Comparison of ENCODE assay signal across 8 cellular contexts in the genomic region with DNA sequence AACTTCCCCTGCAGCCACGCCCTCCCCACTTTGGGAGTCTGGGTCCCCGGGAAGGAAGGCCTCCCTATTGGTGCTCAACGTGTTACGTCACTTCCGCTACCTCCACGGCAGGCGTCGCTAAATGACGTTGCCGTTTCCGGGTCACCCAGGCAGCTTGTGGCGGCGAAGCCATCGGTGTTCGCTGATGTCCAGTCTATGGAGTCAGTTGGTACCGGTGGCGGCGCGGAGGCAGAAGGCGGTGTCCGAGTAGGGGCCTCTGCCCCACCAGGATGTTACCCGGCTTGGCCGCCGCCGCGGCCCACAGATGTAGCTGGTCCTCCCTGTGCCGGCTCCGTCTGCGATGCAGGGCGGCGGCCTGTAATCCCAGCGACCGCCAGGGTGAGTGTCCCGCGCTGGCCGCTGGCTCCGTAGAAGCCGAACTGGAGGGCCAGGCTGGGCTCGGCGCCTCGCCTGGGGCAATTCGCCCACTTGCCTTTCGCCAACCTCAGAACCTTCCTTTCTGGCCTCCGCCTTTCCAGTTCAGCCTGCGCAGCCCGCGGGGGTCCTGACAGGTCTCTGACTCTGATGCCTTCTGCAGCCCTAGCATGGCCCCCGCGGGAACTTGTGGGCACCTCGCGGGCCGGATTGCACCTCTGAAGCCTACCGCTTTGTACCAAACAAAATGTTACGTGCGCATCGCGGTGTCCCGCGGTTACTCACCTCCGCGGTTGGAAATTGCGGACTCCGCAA. TPM values are rescaled to one million over a fixed set of nuclear protein-coding genes. Genes with fewer than 3 reads are reported as not detected.
DNase-seq lines count a peak whose midpoint lies in the region; ATAC-seq, FAIRE-seq and TF ChIP-seq lines count a peak whose summit lies in the region.

Gene SLC30A9, plus strand, starts transcription at position 148 of the 729 bp plus-strand sequence. Its CDS starts 122 bp downstream, at position 270.

- no peaks in the 10 kb centered on the region for H3K9me3 ChIP-seq in CD4-positive, CD25-positive, alpha-beta regulatory T cell (ENCODE audit: control insufficient read depth in 2 of 2, low read length in 2 of 2)
- no peaks in the 10 kb centered on the region for H3K9me3 ChIP-seq in HepG2 (ENCODE audit: low read length)

- no peaks in the 10 kb centered on the region for H3K27me3 Mint-ChIP-seq in CD4-positive, CD25-positive, alpha-beta regulatory T cell

- ATAC-seq in CD4-positive, CD25-positive, alpha-beta regulatory T cell (ENCODE audit: low read depth in 2 of 2) = peak; percentile 95 to 96
- peak; percentile 99 for ATAC-seq in GM19395 (IDR thresholded peaks at IDR 0.05; ENCODE audit: unreplicated experiment)
- peak; percentile 97 for ATAC-seq in HG03565 (IDR thresholded peaks at IDR 0.05; ENCODE audit: unreplicated experiment)
- peak; percentile 96 for ATAC-seq in HepG2

- TSS peak; percentile 72 for BruUV-seq in HepG2 (replicated peaks; lab: Mats Ljungman, UMichigan)

- peak; percentile 88 to 94 for TF ChIP-seq POLR2A in HepG2 (IDR thresholded peaks at IDR 0.05; ENCODE audit: insufficient read depth in 1 of 2, low read depth in 2 of 2, low read length in 2 of 2)

- no peak for TF ChIP-seq RAD21 in HepG2 (CRISPR knock-in tag; IDR thresholded peaks at IDR 0.05)

- peak; percentile 94 to 97 (median 94) for DNase-seq in CD4-positive, CD25-positive, alpha-beta regulatory T cell
- peak; percentile 76 for DNase-seq in NCI-H748 treated with DMSO at 0.1 percent for 48 hours (lab: John Stamatoyannopoulos, UW)
- peak; percentile 81 to 93 for DNase-seq in activated CD4-positive, alpha-beta T cell treated with anti-CD3 and anti-CD28 coated beads, Interleukin-2, amount 50 U/mL, for 24 hours (ENCODE audit: low read depth in 1 of 2, low spot score in 1 of 2)
- peak; percentile 93 to 96 for DNase-seq in dermis microvascular lymphatic vessel endothelial cell (ENCODE audit: low read depth in 2 of 2)
- DNase-seq in HepG2 (ENCODE audit: low spot score) = peak; percentile 92
- peak; percentile 87 for DNase-seq in stimulated activated CD4-positive, alpha-beta T cell treated with anti-CD3 and anti-CD28 coated beads, Interleukin-4, amount 100 ng/mL, for 1 hour

- H3K4me2 ChIP-seq in HepG2 (ENCODE audit: low read depth, low read length) = peak within 1 kb of the TSS; percentile 90

- peak within 1 kb of the TSS; percentile 82 for H3K27ac ChIP-seq in CD4-positive, CD25-positive, alpha-beta regulatory T cell (ENCODE audit: insufficient read depth, low read length, poor library complexity, severe bottlenecking)
- peak within 1 kb of the TSS; percentile 70 for H3K27ac ChIP-seq in HepG2 (ENCODE audit: extremely low read length, insufficient read depth, low read length)

- POLR2A ChIA-PET in HepG2 (lab: Yijun Ruan, JAX) = interaction anchor here (1.1 to 1.6 kb wide), 3 partner anchors 47 to 667 kb away, joined by 3 to 7 read pairs (median 3); partner anchors contain the start of genes ATP8A1 and TMEM33

- FAIRE-seq in HepG2 (lab: Jason Lieb, UNC) = peak; percentile 89

- H3K9me3 Mint-ChIP-seq in CD4-positive, CD25-positive, alpha-beta regulatory T cell = no peaks in the 10 kb centered on the region

- H3K27me3 ChIP-seq in CD4-positive, CD25-positive, alpha-beta regulatory T cell (ENCODE audit: control insufficient read depth, insufficient read depth, low read length) = no peaks in the 10 kb centered on the region
- H3K27me3 ChIP-seq in HepG2 (ENCODE audit: control insufficient read depth in 1 of 2, insufficient read depth in 2 of 2, low read length in 2 of 2) = no peaks in the 10 kb centered on the region; a peak in 1 of 5 replicates

- peak within 1 kb of the TSS; percentile 87 for H3K9ac ChIP-seq in HepG2 (ENCODE audit: insufficient read depth, low read depth, low read length)

- peak within 1 kb of the TSS; percentile 94 to 100 (median 99) for H3K27ac Mint-ChIP-seq in CD4-positive, CD25-positive, alpha-beta regulatory T cell

- H3K4me3 ChIP-seq in CD4-positive, CD25-positive, alpha-beta regulatory T cell (ENCODE audit: low read depth, low read length) = peak within 1 kb of the TSS; percentile 93
- H3K4me3 ChIP-seq in HepG2 (replicated peaks in 1 of 3; ENCODE audit: insufficient read depth in 1 of 3, low read depth in 2 of 3, low read length in 3 of 3) = peak within 1 kb of the TSS; percentile 85 to 89 (median 89)

- H3K79me2 ChIP-seq in HepG2 (ENCODE audit: insufficient read depth, low read length) = peaks cover 39% of the 10 kb centered on the region

- H3K4me3 Mint-ChIP-seq in CD4-positive, CD25-positive, alpha-beta regulatory T cell = peak within 1 kb of the TSS; percentile 94 to 99 (median 98)

- 0% methylated on average over 7 of the region's 63 CpGs for WGBS in HepG2 (ENCODE audit: low lambda C conversion rate)

- peaks cover 5% of the 10 kb centered on the region; the same call in 1 of the 2 replicates for H4K20me1 ChIP-seq in HepG2 (ENCODE audit: insufficient read depth, low read length)

- CTCF ChIA-PET in HepG2 (lab: Yijun Ruan, JAX; ENCODE audit: low intra/inter-chr PET ratio, low total read pairs) = no interaction called here

- TF ChIP-seq CTCF in HepG2 (CRISPR knock-in tag; IDR thresholded peaks at IDR 0.05) = peak; percentile 50

- H3K4me1 Mint-ChIP-seq in CD4-positive, CD25-positive, alpha-beta regulatory T cell = peaks cover 14 to 39% (median 25%) of the 10 kb centered on the region in 4 donors

- peaks cover 3% of the 10 kb centered on the region for H3K36me3 Mint-ChIP-seq in CD4-positive, CD25-positive, alpha-beta regulatory T cell

- TF ChIP-seq EP300 in HepG2 (IDR thresholded peaks at IDR 0.05; ENCODE audit: low read depth in 2 of 2, low read length in 2 of 2) (no peak), HepG2 (CRISPR knock-in tag; IDR thresholded peaks at IDR 0.05; ENCODE audit: borderline replicate concordance) (no peak)

- intact Hi-C loops in HepG2 (cut with micrococcal nuclease; ENCODE audit: unreplicated experiment) = loop anchor here (1.0 kb wide), 1 partner anchor 56 kb away; no protein-coding TSS in a partner anchor

- no peaks in the 10 kb centered on the region for H3K36me3 ChIP-seq in CD4-positive, CD25-positive, alpha-beta regulatory T cell (ENCODE audit: control insufficient read depth, insufficient read depth, low read length)
- H3K36me3 ChIP-seq in HepG2 (replicated peaks in 1 of 2; ENCODE audit: control insufficient read depth in 1 of 2, insufficient read depth in 2 of 2, low read length in 2 of 2) = no peaks in the 10 kb centered on the region

- in situ Hi-C loops in HepG2 (cut with HindIII; ENCODE audit: extremely low pct_ligation_motif_present, low pct_unique_long_range_greater_than_20kb) = no loop called here

- peak within 1 kb of the TSS; percentile 98 for H2AFZ ChIP-seq in HepG2 (ENCODE audit: low read length)

- H3K4me1 ChIP-seq in CD4-positive, CD25-positive, alpha-beta regulatory T cell (ENCODE audit: control insufficient read depth, insufficient read depth, low read length, poor library complexity, severe bottlenecking) = peaks cover 16% of the 10 kb centered on the region
- H3K4me1 ChIP-seq in HepG2 (ENCODE audit: insufficient read depth, low read length) = peaks cover 23% of the 10 kb centered on the region

RNA-seq across cellular contexts. Expression of gene SLC30A9, which starts in this region (rescaled TPM):
- total RNA-seq in CD4-positive, CD25-positive, alpha-beta regulatory T cell = 24.5 TPM
- 10 to 100 TPM; 39.0 to 58.5 (median 44.9) TPM for polyA plus RNA-seq in CD4-positive, CD25-positive, alpha-beta regulatory T cell
- total RNA-seq in dermis microvascular lymphatic vessel endothelial cell (36.3 and 44.1 TPM in 2 replicates), HepG2 (2016; rRNA removed; fragmentation: Illumina TruSeq; extraction: Trizol) (72.8 and 104 TPM in 2 replicates)
- total RNA-seq in HepG2 (2016; cell fraction: cytosol; rRNA removed; fragmentation: Illumina TruSeq; extraction: Trizol; ENCODE audit: low read depth) = 13.6 and 16.4 TPM in 2 replicates
- 69.2 and 97.7 TPM in 2 replicates for total RNA-seq in HepG2 (2016; cell fraction: insoluble cytoplasmic fraction; rRNA removed; fragmentation: Illumina TruSeq; extraction: Trizol)
- 56.3 and 58.8 TPM in 2 replicates for total RNA-seq in HepG2 (2016; cell fraction: membrane; rRNA removed; fragmentation: Illumina TruSeq; extraction: Trizol)
- 47.4 and 53.5 TPM in 2 replicates for total RNA-seq in HepG2 (2016; cell fraction: nucleus; rRNA removed; fragmentation: Illumina TruSeq; extraction: Trizol)
- 20.4 and 27.5 TPM in 2 replicates for polyA plus RNA-seq in HepG2 (2011; rRNA removed)
- polyA plus RNA-seq in HepG2 (2011; cell fraction: cytosol; rRNA removed) = 14.8 and 17.8 TPM in 2 replicates
- 8.6 and 9.0 TPM in 2 replicates for polyA plus RNA-seq in HepG2 (2011; cell fraction: nucleus; rRNA removed)
- 14.5 and 22.9 TPM in 2 replicates for polyA plus RNA-seq in HepG2 (2012)
- polyA plus RNA-seq in HepG2 (2016; cell fraction: cytosol; fragmentation: Illumina TruSeq; extraction: Trizol; ENCODE audit: low read depth) = 7.4 and 10.7 TPM in 2 replicates
- 72.6 and 73.0 TPM in 2 replicates for polyA plus RNA-seq in HepG2 (2016; cell fraction: insoluble cytoplasmic fraction; fragmentation: Illumina TruSeq; extraction: Trizol; ENCODE audit: low read depth)
- 24.7 and 25.0 TPM in 2 replicates for polyA plus RNA-seq in HepG2 (2016; cell fraction: membrane; fragmentation: Illumina TruSeq; extraction: Trizol; ENCODE audit: low read depth)
- 45.9 and 47.3 TPM in 2 replicates for polyA plus RNA-seq in HepG2 (2016; cell fraction: nucleus; fragmentation: Illumina TruSeq; extraction: Trizol; ENCODE audit: insufficient read depth, low read depth)
- 26.5 and 27.6 TPM in 2 replicates for polyA minus RNA-seq in HepG2 (2011; rRNA and poly(A)+ RNA removed; ENCODE audit: low replicate concordance)
- polyA minus RNA-seq in HepG2 (2011; cell fraction: cytosol; rRNA and poly(A)+ RNA removed) = 29.6 and 33.6 TPM in 2 replicates
- 40.9 and 45.2 TPM in 2 replicates for polyA minus RNA-seq in HepG2 (2011; cell fraction: nucleus; rRNA and poly(A)+ RNA removed)

Comparison
In these comparisons a context has a peak if more than half of its experiments do, and no peak if none do; other contexts are left out.
1. Peak in every context shown above with its lines: DNase-seq, ATAC-seq, H3K4me3 ChIP-seq and H3K27ac ChIP-seq.